ENCODE assay signal across 8 cellular contexts in genomic region chr11:121194731-121195596, GRCh38.
DNase-seq lines count a peak whose midpoint lies in the region; ATAC-seq and TF ChIP-seq lines count a peak whose summit lies in the region.

No MANE protein-coding gene starts in this region.

- H3K27me3 ChIP-seq in dorsolateral prefrontal cortex, result peaks cover 0 to 16% (median 0%) of the 10 kb centered on the region in 45 donors

- no peak overlapping the region for H3K27ac ChIP-seq in dorsolateral prefrontal cortex

- in situ Hi-C loops in G401 (cut with HindIII; ENCODE audit: low sequenced_read_pairs), result no loop called here

- DNase-seq in G401 (ENCODE audit: low spot score), result peak; percentile 74
- peak; percentile 68 for DNase-seq in NCI-H2196 (lab: John Stamatoyannopoulos, UW; ENCODE audit: unreplicated experiment)
- DNase-seq in activated CD4-positive, alpha-beta T cell treated with anti-CD3 and anti-CD28 coated beads for 4 hours, result peak; percentile 31 to 59
- peak in 3 of 10 donors; percentile 30 to 58 (median 52) for DNase-seq in dorsolateral prefrontal cortex
- peak; percentile 88 for DNase-seq in medulla oblongata (ENCODE audit: extremely low spot score)
- peak; percentile 8 for DNase-seq in stimulated activated CD8-positive, alpha-beta memory T cell treated with anti-CD3 and anti-CD28 coated beads, Interleukin-7, amount 100 ng/mL, for 24 hours (ENCODE audit: low read depth)
- no peak for DNase-seq in GOT3 (lab: John Stamatoyannopoulos, UW)

- peak; percentile 78 to 98 (median 90) for TF ChIP-seq CTCF in dorsolateral prefrontal cortex (IDR thresholded peaks at IDR 0.05 in 54 of 56, conservative IDR thresholded peaks at IDR 0.05 in 2 of 56; ENCODE audit: low read depth in 1 of 56, partially characterized antibody in 56 of 56)

- peak overlapping the region in 41 of 59 donors; percentile 4 to 57 (median 34) for H3K4me3 ChIP-seq in dorsolateral prefrontal cortex

- intact Hi-C loops in dorsolateral prefrontal cortex (cut with DNase I), result loop anchor here in 1 of 2 donors (2.0 kb wide), 1 partner anchor 684 kb away; the partner anchor contains the start of gene GRIK4

- ATAC-seq in HG02759 (IDR thresholded peaks at IDR 0.05; ENCODE audit: unreplicated experiment), result peak; percentile 75
